ENCODE assay signal across 8 cellular contexts in the genomic region with DNA sequence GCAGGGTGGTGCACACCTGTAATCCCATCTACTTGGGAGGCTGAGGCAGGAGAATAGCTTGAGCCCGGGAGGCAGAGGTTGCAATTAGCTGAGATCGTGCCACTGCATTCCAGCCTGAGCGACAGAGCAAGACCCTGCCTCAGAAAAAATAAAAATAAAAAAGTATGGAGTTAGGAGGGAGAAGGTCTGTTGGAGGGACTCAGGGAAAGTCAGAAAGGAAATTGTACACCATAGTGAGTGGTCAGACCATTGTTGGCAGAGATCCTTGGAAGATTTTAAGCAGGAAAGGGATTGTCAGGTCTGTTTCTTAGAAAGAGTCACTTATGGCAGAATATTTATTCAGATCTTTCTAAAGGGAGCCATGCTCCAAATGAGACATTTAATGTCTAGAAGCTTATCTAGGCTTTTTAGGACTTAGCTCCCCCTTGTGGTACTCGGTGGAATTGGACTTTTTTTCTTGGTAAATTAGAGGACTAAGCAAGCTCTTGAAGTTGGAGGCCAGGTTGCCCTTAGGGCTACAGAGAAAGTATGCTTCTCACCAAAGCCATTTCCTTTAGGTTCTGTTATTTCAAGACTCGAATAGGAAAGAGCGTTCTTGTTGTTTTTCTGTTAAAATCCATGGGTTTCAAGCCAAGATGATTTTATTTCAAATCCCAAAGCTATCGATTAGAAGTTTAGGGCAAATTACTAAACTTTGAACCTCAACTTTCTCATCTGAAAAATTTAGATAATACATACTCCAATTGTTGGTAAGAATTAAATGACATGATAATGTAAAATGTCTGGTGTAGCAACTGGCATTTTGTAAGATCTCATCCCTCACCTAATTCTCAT. TPM values are rescaled to one million over a fixed set of nuclear protein-coding genes. Genes with fewer than 3 reads are reported as not detected.
DNase-seq lines count a peak whose midpoint lies in the region; ATAC-seq and TF ChIP-seq lines count a peak whose summit lies in the region.

No MANE protein-coding gene starts in this region.

- no peak overlapping the region for H2BK15ac ChIP-seq in mesendoderm (replicated peaks; ENCODE audit: low read depth)

- no peak overlapping the region for H2AK5ac ChIP-seq in mesendoderm (ENCODE audit: low read length)

- H3K23ac ChIP-seq in mesendoderm (ENCODE audit: low read length), result no peak overlapping the region

- H3K27ac ChIP-seq in mesendoderm (ENCODE audit: low read depth, low read length), result no peak overlapping the region
- no peak overlapping the region for H3K27ac ChIP-seq in testis

- H3K36me3 Mint-ChIP-seq in effector memory CD8-positive, alpha-beta T cell (ENCODE audit: insufficient read depth), result peaks cover 52% of the 10 kb centered on the region

- no peak overlapping the region for H2BK120ac ChIP-seq in mesendoderm (ENCODE audit: low read depth, low read length)

- H3K79me1 ChIP-seq in mesendoderm (ENCODE audit: low read length), result no peaks in the 10 kb centered on the region

- no peaks in the 10 kb centered on the region for H3K9me3 ChIP-seq in testis

- H3K9ac ChIP-seq in mesendoderm (ENCODE audit: low read length), result no peak overlapping the region

- peak; percentile 79 for ATAC-seq in GM19397 (IDR thresholded peaks at IDR 0.05; ENCODE audit: unreplicated experiment)
- peak; percentile 88 for ATAC-seq in HG03558 (IDR thresholded peaks at IDR 0.05; ENCODE audit: extremely low read depth, unreplicated experiment)
- peak; percentile 98 for ATAC-seq in effector memory CD8-positive, alpha-beta T cell (replicated peaks)

- no peak for TF ChIP-seq POLR2A in testis (IDR thresholded peaks at IDR 0.05)

- intact Hi-C loops in testis (cut with DNase I; ENCODE audit: low total_unique reads), result no loop called here

- no peaks in the 10 kb centered on the region for H3K9me3 Mint-ChIP-seq in effector memory CD8-positive, alpha-beta T cell

- WGBS in mesendoderm (ENCODE audit: extremely low coverage, insufficient coverage, low lambda C conversion rate), result no CpG with 5 or more reads among the region's 7 CpGs
- 48 to 52% methylated on average over 7 of the region's 7 CpGs for WGBS in testis, 2 donors

- no peak overlapping the region for H2BK5ac ChIP-seq in mesendoderm (ENCODE audit: low read length)

- no peak overlapping the region for H3K4me3 Mint-ChIP-seq in effector memory CD8-positive, alpha-beta T cell

- no peak overlapping the region for H3K4me2 ChIP-seq in mesendoderm (ENCODE audit: low read length)

- H3K79me2 ChIP-seq in mesendoderm (ENCODE audit: control insufficient read depth, insufficient read depth, low read length), result no peaks in the 10 kb centered on the region

- H3K4me1 ChIP-seq in mesendoderm (ENCODE audit: control insufficient read depth, low read depth, low read length) (no peaks in the 10 kb centered on the region), testis (no peaks in the 10 kb centered on the region)

- H3K56ac ChIP-seq in mesendoderm (ENCODE audit: low read length), result no peak overlapping the region

- no peak overlapping the region for H3K4ac ChIP-seq in mesendoderm (ENCODE audit: low read depth, low read length)

- DNase-seq in CMK (ENCODE audit: low read depth) (peak; percentile 78), NCI-H524 treated with DMSO at 0.1 percent for 48 hours (lab: John Stamatoyannopoulos, UW) (peak; percentile 3), mesendoderm (peak; percentile 92), testis (peak; percentile 90)
- peak; percentile 73 for DNase-seq in activated CD4-positive, alpha-beta T cell treated with anti-CD3 and anti-CD28 coated beads for 48 hours
- peak; percentile 79 to 85 (median 80) for DNase-seq in effector memory CD8-positive, alpha-beta T cell

- peak overlapping the region; percentile 76 to 91 for H3K27ac Mint-ChIP-seq in effector memory CD8-positive, alpha-beta T cell

- H3K4me3 ChIP-seq in mesendoderm (ENCODE audit: low read length) (no peak overlapping the region), testis (no peak overlapping the region)

- no peak overlapping the region for H3K18ac ChIP-seq in mesendoderm (ENCODE audit: low read length)

- H3K27me3 Mint-ChIP-seq in effector memory CD8-positive, alpha-beta T cell, result no peaks in the 10 kb centered on the region

- peaks cover 9% of the 10 kb centered on the region for H3K36me3 ChIP-seq in mesendoderm (ENCODE audit: control insufficient read depth, insufficient read depth, low read length)
- no peaks in the 10 kb centered on the region for H3K36me3 ChIP-seq in testis (ENCODE audit: low read depth, missing control alignments)

- H4K5ac ChIP-seq in mesendoderm (ENCODE audit: low read length), result no peak overlapping the region

- H3K4me1 Mint-ChIP-seq in effector memory CD8-positive, alpha-beta T cell (ENCODE audit: low read depth in 2 of 2), result peaks cover 5 to 9% of the 10 kb centered on the region in 2 donors

- peak; percentile 84 to 94 (median 94) for TF ChIP-seq CTCF in testis (IDR thresholded peaks at IDR 0.05)

- H4K8ac ChIP-seq in mesendoderm (ENCODE audit: low read depth, low read length), result no peak overlapping the region

- H3K27me3 ChIP-seq in mesendoderm (ENCODE audit: insufficient read depth, low read length, poor library complexity) (no peaks in the 10 kb centered on the region), testis (no peaks in the 10 kb centered on the region)

RNA-seq across cellular contexts. Expression of a gene that starts 16.5 kb away (rescaled TPM):
- polyA plus RNA-seq in mesendoderm (2013, experiment 1 of 2), result 28.2 TPM
- polyA plus RNA-seq in mesendoderm (2013, experiment 2 of 2), result 25.0 TPM
- 10 to 100 TPM; 91.4 to 92.1 TPM for total RNA-seq in testis
- polyA plus RNA-seq in testis (ENCODE audit: insufficient read depth, low read depth, low replicate concordance), result 77.8 TPM

RNA-seq across cellular contexts. Expression of a gene that starts 44.7 kb away (rescaled TPM):
- 8.5 TPM for polyA plus RNA-seq in mesendoderm (2013, experiment 1 of 2)
- 8.8 TPM for polyA plus RNA-seq in mesendoderm (2013, experiment 2 of 2)
- 10 to 100 TPM; 13.2 to 15.1 TPM for total RNA-seq in testis
- polyA plus RNA-seq in testis (ENCODE audit: insufficient read depth, low read depth, low replicate concordance), result 12.4 TPM

Comparison
In these comparisons a context has a peak if more than half of its experiments do, and no peak if none do; other contexts are left out.
1. DNase-seq: peak in every context shown above with its lines; median percentile 92 in mesendoderm; 90 in testis; 80 in effector memory CD8-positive, alpha-beta T cell; 78 in CMK; 73 in activated CD4-positive, alpha-beta T cell treated with anti-CD3 and anti-CD28 coated beads for 48 hours; 3 in NCI-H524 treated with DMSO at 0.1 percent for 48 hours.